ENCODE assay signal across 8 cellular contexts in genomic region chr9:5263568-5264218, GRCh38. TPM values are rescaled to one million over a fixed set of nuclear protein-coding genes. Genes with fewer than 3 reads are reported as not detected.
DNase-seq lines count a peak whose midpoint lies in the region; ATAC-seq and TF ChIP-seq lines count a peak whose summit lies in the region.

No MANE protein-coding gene starts in this region.

- H3K4me3 Mint-ChIP-seq in T-helper 2 cell treated with Interferon-gamma antibody and Interleukin-4, amounts not matched to agents 5 μg/mL and 100 μg/mL, for 36 hours = no peak overlapping the region

- no peak overlapping the region for H3K27ac Mint-ChIP-seq in T-helper 2 cell treated with Interferon-gamma antibody and Interleukin-4, amounts not matched to agents 5 μg/mL and 100 μg/mL, for 36 hours

- H3K4me1 ChIP-seq in foreskin keratinocyte = peaks cover 6% of the 10 kb centered on the region

- no peak overlapping the region for H3K27ac ChIP-seq in foreskin keratinocyte

- peaks cover 3% of the 10 kb centered on the region for H3K27me3 Mint-ChIP-seq in T-helper 2 cell treated with Interferon-gamma antibody and Interleukin-4, amounts not matched to agents 5 μg/mL and 100 μg/mL, for 36 hours (ENCODE audit: low read depth)

- no peaks in the 10 kb centered on the region for H3K36me3 Mint-ChIP-seq in T-helper 2 cell treated with Interferon-gamma antibody and Interleukin-4, amounts not matched to agents 5 μg/mL and 100 μg/mL, for 36 hours (ENCODE audit: low read depth)

- peak; percentile 57 for DNase-seq in ACHN
- peak; percentile 50 for DNase-seq in RKO (ENCODE audit: low spot score)
- DNase-seq in foreskin keratinocyte = peak in 1 of 2 donors; percentile 26
- DNase-seq in SIG-M5 treated with dmso at 0.1 percent for 504 hours (lab: John Stamatoyannopoulos, UW; ENCODE audit: unreplicated experiment) = no peak
- no peak for DNase-seq in T-helper 2 cell treated with Interferon-gamma antibody and Interleukin-4, amounts not matched to agents 5 μg/mL and 100 μg/mL, for 36 hours (ENCODE audit: low spot score)

- in situ Hi-C loops in ACHN (cut with HindIII; ENCODE audit: low pct_ligation_motif_present, low pct_unique_long_range_greater_than_20kb, low sequenced_read_pairs) = no loop called here

- H3K27me3 ChIP-seq in foreskin keratinocyte = no peaks in the 10 kb centered on the region

- H3K4me1 Mint-ChIP-seq in T-helper 2 cell treated with Interferon-gamma antibody and Interleukin-4, amounts not matched to agents 5 μg/mL and 100 μg/mL, for 36 hours (ENCODE audit: low read depth) = no peaks in the 10 kb centered on the region

- peak; percentile 55 for ATAC-seq in GM21619 (IDR thresholded peaks at IDR 0.05; ENCODE audit: unreplicated experiment)
- peak; percentile 59 for ATAC-seq in foreskin keratinocyte
- ATAC-seq in HG03025 (IDR thresholded peaks at IDR 0.05; ENCODE audit: low FRiP score, unreplicated experiment) = no peak
- no peak for ATAC-seq in HG03469 (IDR thresholded peaks at IDR 0.05; ENCODE audit: unreplicated experiment)

- peaks cover 8% of the 10 kb centered on the region for H3K9me3 Mint-ChIP-seq in T-helper 2 cell treated with Interferon-gamma antibody and Interleukin-4, amounts not matched to agents 5 μg/mL and 100 μg/mL, for 36 hours

- peak; percentile 51 for TF ChIP-seq CTCF in foreskin keratinocyte (conservative IDR thresholded peaks at IDR 0.05)

RNA-seq across cellular contexts. Expression of gene INSL4, which starts 32.5 kb away (rescaled TPM):
- not detected in 2 replicates for total RNA-seq in foreskin keratinocyte
- polyA plus RNA-seq in foreskin keratinocyte = not detected in 2 replicates

RNA-seq across cellular contexts. Expression of gene RLN2, which starts 40.8 kb away (rescaled TPM):
- 0.92 and 1.1 TPM in 2 replicates for total RNA-seq in foreskin keratinocyte
- 1.6 and 1.8 TPM in 2 replicates for polyA plus RNA-seq in foreskin keratinocyte

Comparison
In these comparisons a context has a peak if more than half of its experiments do, and no peak if none do; other contexts are left out.
1. DNase-seq: peak in ACHN (single experiment) and RKO (single experiment); none in SIG-M5 treated with dmso at 0.1 percent for 504 hours (single experiment) and T-helper 2 cell treated with Interferon-gamma antibody and Interleukin-4, amounts not matched to agents 5 μg/mL and 100 μg/mL, for 36 hours (single experiment).
2. ATAC-seq: peak in GM21619 (single experiment) and foreskin keratinocyte (single experiment); none in HG03025 (single experiment) and HG03469 (single experiment).